Comparison of ENCODE assay signal across 1 cellular context in the genomic region with DNA sequence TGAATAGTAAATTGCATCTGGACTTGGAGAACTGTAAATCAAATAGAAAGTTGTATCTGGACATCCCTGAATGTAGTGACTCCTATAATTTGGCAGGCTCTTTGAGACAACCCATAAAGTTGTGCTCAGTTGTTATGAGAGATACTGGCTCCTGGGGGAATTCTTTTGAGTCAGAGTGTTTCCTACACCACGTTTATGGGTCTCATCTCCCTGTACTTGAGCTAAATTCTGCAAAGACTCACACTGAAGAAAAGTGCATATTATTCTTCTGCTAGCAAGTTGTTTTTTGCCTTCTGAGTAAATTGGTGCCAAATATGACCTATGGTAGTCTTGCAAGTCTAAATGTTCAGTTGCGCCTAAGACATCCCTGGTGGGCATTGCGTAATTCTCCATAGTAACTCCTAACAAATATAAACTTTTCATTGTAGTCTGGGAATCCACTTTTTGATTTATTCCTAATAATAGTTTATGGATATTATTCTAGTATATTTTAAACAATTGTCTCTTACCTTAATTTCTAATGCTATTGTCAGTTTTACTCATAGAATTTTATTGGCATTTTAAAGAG.
TF ChIP-seq lines count a peak whose summit lies in the region.

No MANE protein-coding gene starts in this region.

TF ChIP-seq in H1, 55 proteins besides CTCF, POLR2A, EP300 and RAD21:
- no peak for TF ChIP-seq NRF1 (IDR thresholded peaks at IDR 0.05; ENCODE audit: low read depth, low read length)
- TF ChIP-seq EZH2 (IDR thresholded peaks at IDR 0.05; ENCODE audit: low read depth, low read length, severe bottlenecking), result no peak
- TF ChIP-seq, protein P1, sequence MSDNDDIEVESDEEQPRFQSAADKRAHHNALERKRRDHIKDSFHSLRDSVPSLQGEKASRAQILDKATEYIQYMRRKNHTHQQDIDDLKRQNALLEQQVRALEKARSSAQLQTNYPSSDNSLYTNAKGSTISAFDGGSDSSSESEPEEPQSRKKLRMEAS (IDR thresholded peaks at IDR 0.05), result no peak
- no peak for TF ChIP-seq KDM1A (IDR thresholded peaks at IDR 0.05; ENCODE audit: borderline replicate concordance, low read length)
- TF ChIP-seq, protein P2, sequence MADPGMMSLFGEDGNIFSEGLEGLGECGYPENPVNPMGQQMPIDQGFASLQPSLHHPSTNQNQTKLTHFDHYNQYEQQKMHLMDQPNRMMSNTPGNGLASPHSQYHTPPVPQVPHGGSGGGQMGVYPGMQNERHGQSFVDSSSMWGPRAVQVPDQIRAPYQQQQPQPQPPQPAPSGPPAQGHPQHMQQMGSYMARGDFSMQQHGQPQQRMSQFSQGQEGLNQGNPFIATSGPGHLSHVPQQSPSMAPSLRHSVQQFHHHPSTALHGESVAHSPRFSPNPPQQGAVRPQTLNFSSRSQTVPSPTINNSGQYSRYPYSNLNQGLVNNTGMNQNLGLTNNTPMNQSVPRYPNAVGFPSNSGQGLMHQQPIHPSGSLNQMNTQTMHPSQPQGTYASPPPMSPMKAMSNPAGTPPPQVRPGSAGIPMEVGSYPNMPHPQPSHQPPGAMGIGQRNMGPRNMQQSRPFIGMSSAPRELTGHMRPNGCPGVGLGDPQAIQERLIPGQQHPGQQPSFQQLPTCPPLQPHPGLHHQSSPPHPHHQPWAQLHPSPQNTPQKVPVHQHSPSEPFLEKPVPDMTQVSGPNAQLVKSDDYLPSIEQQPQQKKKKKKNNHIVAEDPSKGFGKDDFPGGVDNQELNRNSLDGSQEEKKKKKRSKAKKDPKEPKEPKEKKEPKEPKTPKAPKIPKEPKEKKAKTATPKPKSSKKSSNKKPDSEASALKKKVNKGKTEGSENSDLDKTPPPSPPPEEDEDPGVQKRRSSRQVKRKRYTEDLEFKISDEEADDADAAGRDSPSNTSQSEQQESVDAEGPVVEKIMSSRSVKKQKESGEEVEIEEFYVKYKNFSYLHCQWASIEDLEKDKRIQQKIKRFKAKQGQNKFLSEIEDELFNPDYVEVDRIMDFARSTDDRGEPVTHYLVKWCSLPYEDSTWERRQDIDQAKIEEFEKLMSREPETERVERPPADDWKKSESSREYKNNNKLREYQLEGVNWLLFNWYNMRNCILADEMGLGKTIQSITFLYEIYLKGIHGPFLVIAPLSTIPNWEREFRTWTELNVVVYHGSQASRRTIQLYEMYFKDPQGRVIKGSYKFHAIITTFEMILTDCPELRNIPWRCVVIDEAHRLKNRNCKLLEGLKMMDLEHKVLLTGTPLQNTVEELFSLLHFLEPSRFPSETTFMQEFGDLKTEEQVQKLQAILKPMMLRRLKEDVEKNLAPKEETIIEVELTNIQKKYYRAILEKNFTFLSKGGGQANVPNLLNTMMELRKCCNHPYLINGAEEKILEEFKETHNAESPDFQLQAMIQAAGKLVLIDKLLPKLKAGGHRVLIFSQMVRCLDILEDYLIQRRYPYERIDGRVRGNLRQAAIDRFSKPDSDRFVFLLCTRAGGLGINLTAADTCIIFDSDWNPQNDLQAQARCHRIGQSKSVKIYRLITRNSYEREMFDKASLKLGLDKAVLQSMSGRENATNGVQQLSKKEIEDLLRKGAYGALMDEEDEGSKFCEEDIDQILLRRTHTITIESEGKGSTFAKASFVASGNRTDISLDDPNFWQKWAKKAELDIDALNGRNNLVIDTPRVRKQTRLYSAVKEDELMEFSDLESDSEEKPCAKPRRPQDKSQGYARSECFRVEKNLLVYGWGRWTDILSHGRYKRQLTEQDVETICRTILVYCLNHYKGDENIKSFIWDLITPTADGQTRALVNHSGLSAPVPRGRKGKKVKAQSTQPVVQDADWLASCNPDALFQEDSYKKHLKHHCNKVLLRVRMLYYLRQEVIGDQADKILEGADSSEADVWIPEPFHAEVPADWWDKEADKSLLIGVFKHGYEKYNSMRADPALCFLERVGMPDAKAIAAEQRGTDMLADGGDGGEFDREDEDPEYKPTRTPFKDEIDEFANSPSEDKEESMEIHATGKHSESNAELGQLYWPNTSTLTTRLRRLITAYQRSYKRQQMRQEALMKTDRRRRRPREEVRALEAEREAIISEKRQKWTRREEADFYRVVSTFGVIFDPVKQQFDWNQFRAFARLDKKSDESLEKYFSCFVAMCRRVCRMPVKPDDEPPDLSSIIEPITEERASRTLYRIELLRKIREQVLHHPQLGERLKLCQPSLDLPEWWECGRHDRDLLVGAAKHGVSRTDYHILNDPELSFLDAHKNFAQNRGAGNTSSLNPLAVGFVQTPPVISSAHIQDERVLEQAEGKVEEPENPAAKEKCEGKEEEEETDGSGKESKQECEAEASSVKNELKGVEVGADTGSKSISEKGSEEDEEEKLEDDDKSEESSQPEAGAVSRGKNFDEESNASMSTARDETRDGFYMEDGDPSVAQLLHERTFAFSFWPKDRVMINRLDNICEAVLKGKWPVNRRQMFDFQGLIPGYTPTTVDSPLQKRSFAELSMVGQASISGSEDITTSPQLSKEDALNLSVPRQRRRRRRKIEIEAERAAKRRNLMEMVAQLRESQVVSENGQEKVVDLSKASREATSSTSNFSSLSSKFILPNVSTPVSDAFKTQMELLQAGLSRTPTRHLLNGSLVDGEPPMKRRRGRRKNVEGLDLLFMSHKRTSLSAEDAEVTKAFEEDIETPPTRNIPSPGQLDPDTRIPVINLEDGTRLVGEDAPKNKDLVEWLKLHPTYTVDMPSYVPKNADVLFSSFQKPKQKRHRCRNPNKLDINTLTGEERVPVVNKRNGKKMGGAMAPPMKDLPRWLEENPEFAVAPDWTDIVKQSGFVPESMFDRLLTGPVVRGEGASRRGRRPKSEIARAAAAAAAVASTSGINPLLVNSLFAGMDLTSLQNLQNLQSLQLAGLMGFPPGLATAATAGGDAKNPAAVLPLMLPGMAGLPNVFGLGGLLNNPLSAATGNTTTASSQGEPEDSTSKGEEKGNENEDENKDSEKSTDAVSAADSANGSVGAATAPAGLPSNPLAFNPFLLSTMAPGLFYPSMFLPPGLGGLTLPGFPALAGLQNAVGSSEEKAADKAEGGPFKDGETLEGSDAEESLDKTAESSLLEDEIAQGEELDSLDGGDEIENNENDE (IDR thresholded peaks at IDR 0.05; ENCODE audit: insufficient replicate concordance, low read length), result no peak
- TF ChIP-seq CEBPB (IDR thresholded peaks at IDR 0.05; ENCODE audit: low read depth, low read length), result peak; percentile 80
- TF ChIP-seq SP4 (IDR thresholded peaks at IDR 0.05; ENCODE audit: low read length), result no peak
- TF ChIP-seq ASH2L (IDR thresholded peaks at IDR 0.05; ENCODE audit: low read length), result no peak
